Comparison of ENCODE assay signal across 30 cellular contexts in the genomic region with DNA sequence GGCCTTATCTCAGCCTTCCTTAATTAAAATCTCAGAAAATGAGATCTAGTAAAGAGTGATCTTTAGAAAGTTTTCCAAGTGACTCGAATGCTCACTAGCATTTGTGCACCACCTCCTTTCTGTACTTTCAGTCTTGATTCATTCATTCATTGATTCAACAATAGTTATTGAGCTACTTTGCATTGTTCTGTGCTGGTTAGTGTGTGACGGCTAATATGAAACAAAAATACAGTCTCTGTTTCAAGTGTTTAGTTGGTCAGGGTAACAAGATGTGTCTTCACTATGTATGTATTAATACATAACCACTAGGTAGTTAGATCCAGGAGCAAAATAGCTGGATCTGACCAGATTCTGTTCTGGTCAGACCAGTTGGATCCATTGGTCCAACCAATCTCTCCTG.
DNase-seq lines count a peak whose midpoint lies in the region; ATAC-seq, FAIRE-seq and TF ChIP-seq lines count a peak whose summit lies in the region.
"Had no signal": no experiment of that assay in that cellular context is flagged by ENCODE, and none has a peak within 500 bp of the region (broad histone marks: within the 10 kb centered on the region; RNA-seq: fewer than 3 reads in every experiment).

No MANE protein-coding gene starts in this region.

- no peaks in the 10 kb centered on the region for H3K9me3 Mint-ChIP-seq in type B pancreatic cell
- H3K9me3 Mint-ChIP-seq in activated T-cell treated with anti-CD3 and anti-CD28 coated beads, Interleukin-2, amount 50 U/mL, for 24 hours, result peaks cover 2% of the 10 kb centered on the region
- H3K9me3 Mint-ChIP-seq: CD4-positive, alpha-beta T cell; CD8-positive, alpha-beta T cell had no signal

- no peaks in the 10 kb centered on the region for H3K4me1 Mint-ChIP-seq in type B pancreatic cell (ENCODE audit: unreplicated experiment)
- H3K4me1 Mint-ChIP-seq in activated T-cell treated with anti-CD3 and anti-CD28 coated beads, Interleukin-2, amount 50 U/mL, for 24 hours (ENCODE audit: low read depth), result no peaks in the 10 kb centered on the region
- H3K4me1 Mint-ChIP-seq: B cell; CD4-positive, alpha-beta memory T cell; CD4-positive, CD25-positive, alpha-beta regulatory T cell; CD8-positive, alpha-beta memory T cell had no signal

- H3K4me3 Mint-ChIP-seq in type B pancreatic cell, result no peak overlapping the region
- H3K4me3 Mint-ChIP-seq in activated T-cell treated with anti-CD3 and anti-CD28 coated beads, Interleukin-2, amount 50 U/mL, for 24 hours, result no peak overlapping the region
- H3K4me3 Mint-ChIP-seq: B cell; CD14-positive monocyte; CD4-positive, alpha-beta memory T cell; CD4-positive, alpha-beta T cell; CD8-positive, alpha-beta memory T cell; CD8-positive, alpha-beta T cell had no signal

- H3K27me3 Mint-ChIP-seq in type B pancreatic cell, result no peaks in the 10 kb centered on the region
- no peaks in the 10 kb centered on the region for H3K27me3 Mint-ChIP-seq in activated T-cell treated with anti-CD3 and anti-CD28 coated beads, Interleukin-2, amount 50 U/mL, for 24 hours
- H3K27me3 Mint-ChIP-seq: B cell; CD4-positive, alpha-beta memory T cell; CD4-positive, alpha-beta T cell; CD8-positive, alpha-beta memory T cell had no signal

- DNase-seq in urothelium cell line (ENCODE audit: low spot score), result no peak
- DNase-seq in head of caudate nucleus, result no peak
- no peak for DNase-seq in type B pancreatic cell (ENCODE audit: extremely low spot score, unreplicated experiment)
- DNase-seq in activated T-cell treated with anti-CD3 and anti-CD28 coated beads, Interleukin-2, amount 50 U/mL, for 24 hours, result no peak
- DNase-seq: 8988T; ACHN; AML-193; BE2C; C1 segment of cervical spinal cord; Caco-2; Calu3; CD4-positive, alpha-beta memory T cell; CD4-positive, alpha-beta T cell; CD4-positive, CD25-positive, alpha-beta regulatory T cell; CD8-positive, alpha-beta memory T cell; CD8-positive, alpha-beta T cell; COR-L47; DMS 273 treated with DMSO at 0.1 percent for 48 hours; DMS153; DMS53; DMS79; DMS79 treated with DMSO at 0.1 percent for 48 hours; DND-41; EL had no signal

- peaks cover 8% of the 10 kb centered on the region for H3K36me3 Mint-ChIP-seq in type B pancreatic cell
- H3K36me3 Mint-ChIP-seq in activated T-cell treated with anti-CD3 and anti-CD28 coated beads, Interleukin-2, amount 50 U/mL, for 24 hours (ENCODE audit: low read depth), result no peaks in the 10 kb centered on the region
- H3K36me3 Mint-ChIP-seq: CD8-positive, alpha-beta T cell had no signal

- intact Hi-C loops in head of caudate nucleus (cut with DNase I), result no loop called here

- ATAC-seq in HG02938 (IDR thresholded peaks at IDR 0.05; ENCODE audit: unreplicated experiment) (peak; percentile 62), HG03354 (IDR thresholded peaks at IDR 0.05; ENCODE audit: poor library complexity, severe bottlenecking, unreplicated experiment) (peak; percentile 75)
- ATAC-seq: A549; CD8-positive, alpha-beta T cell had no signal

- peak; percentile 55 for FAIRE-seq in urothelium cell line (lab: Jason Lieb, UNC)
- FAIRE-seq: A204.1, A549 had no signal

- H3K27ac Mint-ChIP-seq in type B pancreatic cell, result no peak overlapping the region
- no peak overlapping the region for H3K27ac Mint-ChIP-seq in activated T-cell treated with anti-CD3 and anti-CD28 coated beads, Interleukin-2, amount 50 U/mL, for 24 hours
- H3K27ac Mint-ChIP-seq: B cell; CD4-positive, alpha-beta memory T cell; CD4-positive, alpha-beta T cell; CD4-positive, CD25-positive, alpha-beta regulatory T cell; CD8-positive, alpha-beta T cell had no signal

- no peak for TF ChIP-seq CTCF in type B pancreatic cell (conservative IDR thresholded peaks at IDR 0.05)
